20 cellular contexts compared by ENCODE assay signal in the genomic region with DNA sequence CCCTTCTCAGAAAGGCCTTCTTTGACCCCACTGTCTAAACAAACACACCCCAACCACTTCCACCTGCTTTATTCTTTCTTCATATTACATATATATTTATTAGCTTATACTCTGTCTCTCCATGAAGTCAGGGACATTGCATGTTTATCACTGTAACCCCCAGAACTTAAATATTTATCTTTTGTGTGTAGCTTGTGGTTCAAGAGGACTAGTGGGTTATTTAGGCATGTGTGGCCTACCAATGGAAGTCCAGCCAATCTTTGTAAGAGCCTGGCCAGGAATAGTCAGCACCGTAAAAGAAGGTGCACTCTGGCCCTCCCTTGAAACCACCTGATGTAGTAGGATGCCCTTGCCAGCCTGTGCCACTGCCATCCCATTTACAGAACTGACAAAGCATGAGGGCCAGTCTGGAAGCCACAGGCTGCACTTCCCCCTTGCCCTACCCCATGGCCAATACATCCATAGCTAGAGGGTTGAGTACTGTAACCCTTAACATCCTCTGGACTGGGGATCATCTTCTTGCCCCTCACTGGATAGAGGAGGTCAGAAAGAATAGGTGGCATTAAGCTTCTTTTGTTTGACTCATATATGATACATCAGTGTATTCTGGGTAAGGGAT. TPM values are rescaled to one million over a fixed set of nuclear protein-coding genes. Genes with fewer than 3 reads are reported as not detected.
DNase-seq lines count a peak whose midpoint lies in the region; ATAC-seq and TF ChIP-seq lines count a peak whose summit lies in the region.
"Had no signal": no experiment of that assay in that cellular context is flagged by ENCODE, and none has a peak within 500 bp of the region (broad histone marks: within the 10 kb centered on the region; RNA-seq: fewer than 3 reads in every experiment).

No MANE protein-coding gene starts in this region.

- POLR2A ChIA-PET in WTC11 (lab: Charles Lee): no interaction called here
- POLR2A ChIA-PET in naive thymus-derived CD8-positive, alpha-beta T cell (lab: Charles Lee): interaction anchor here (0.7 to 1.7 kb wide), 3 partner anchors 12 to 122 kb away, joined by 3 to 5 read pairs (median 3); no protein-coding TSS in a partner anchor

- WGBS in adrenal gland, 4 donors: 89 to 95% (median 92%) methylated on average over 1 of the region's 1 CpG

- no peaks in the 10 kb centered on the region for H3K36me3 Mint-ChIP-seq in WTC11
- peaks cover 0 to 2% (median 0%) of the 10 kb centered on the region in 3 donors for H3K36me3 Mint-ChIP-seq in naive thymus-derived CD8-positive, alpha-beta T cell

- TF ChIP-seq POLR2A in adrenal gland (IDR thresholded peaks at IDR 0.05): no peak

- no peak for TF ChIP-seq CTCF in DOHH2 (IDR thresholded peaks at IDR 0.05; ENCODE audit: low read depth, low read length, poor library complexity, severe bottlenecking)
- no peak for TF ChIP-seq CTCF in WTC11 (IDR thresholded peaks at IDR 0.05)
- no peak for TF ChIP-seq CTCF in adrenal gland (IDR thresholded peaks at IDR 0.05)

- no peaks in the 10 kb centered on the region for H3K9me3 ChIP-seq in DOHH2 (ENCODE audit: control insufficient read depth, insufficient read depth, low read length)
- no peaks in the 10 kb centered on the region for H3K9me3 ChIP-seq in adrenal gland (replicated peaks in 1 of 3)
- H3K9me3 ChIP-seq: body of pancreas, uterus had no signal

- DNase-seq in NOMO-1 treated with DMSO at 0.1 percent for 48 hours (lab: John Stamatoyannopoulos, UW; ENCODE audit: unreplicated experiment) (peak; percentile 7), NOMO-1 (lab: John Stamatoyannopoulos, UW; ENCODE audit: unreplicated experiment in 2 of 2) (no peak), WTC11 (ENCODE audit: low spot score) (no peak), posterior cingulate gyrus (no peak), adrenal gland (no peak)
- DNase-seq in naive thymus-derived CD8-positive, alpha-beta T cell: no peak
- DNase-seq: 8988T; activated CD4-positive, alpha-beta T cell treated with anti-CD3 and anti-CD28 coated beads for 48 hours; activated effector memory CD4-positive, alpha-beta T cell treated with anti-CD3 and anti-CD28 coated beads, Interleukin-2, amount 50 U/mL, for 16 hours; body of pancreas; effector CD8-positive, alpha-beta T cell; HFFc6; left ventricle myocardium superior; NCI-H187 treated with DMSO at 0.1 percent for 48 hours; NCI-H524 treated with DMSO at 0.1 percent for 48 hours; stimulated activated naive B cell treated with anti-CD40 and anti-IgM and Interleukin-4, amounts not matched to agents 10 μg/mL and 1 μg/mL and 100 μg/mL, for 72 hours; T-cell; uterus had no signal

- H3K4me1 Mint-ChIP-seq in WTC11: peaks cover 31% of the 10 kb centered on the region
- peaks cover 40 to 86% (median 73%) of the 10 kb centered on the region in 4 donors for H3K4me1 Mint-ChIP-seq in naive thymus-derived CD8-positive, alpha-beta T cell

- H3K79me2 ChIP-seq in DOHH2 (ENCODE audit: control insufficient read depth, low read length): peaks cover 41% of the 10 kb centered on the region

- peak overlapping the region; percentile 26 for H3K4me2 ChIP-seq in DOHH2 (ENCODE audit: low read length)

- intact Hi-C loops in posterior cingulate gyrus (cut with DNase I): loop anchor here (5.0 to 10.0 kb wide), 2 partner anchors 75 to 273 kb away; no protein-coding TSS in a partner anchor
- intact Hi-C loops in adrenal gland (cut with DNase I): loop anchor here (10.0 kb wide), 2 partner anchors 115 to 125 kb away; partner anchors contain the start of gene NAB1 (in 1 of the 2)

- H3K4me3 Mint-ChIP-seq in WTC11: no peak overlapping the region
- H3K4me3 Mint-ChIP-seq in naive thymus-derived CD8-positive, alpha-beta T cell: peak overlapping the region in 2 of 10 donors; percentile 12 to 21
- H3K4me3 Mint-ChIP-seq: HFFc6; stimulated activated naive B cell treated with anti-CD40 and anti-IgM and Interleukin-4, amounts not matched to agents 10 μg/mL and 1 μg/mL and 100 μg/mL, for 72 hours had no signal

- H3K4me3 ChIP-seq in DOHH2 (ENCODE audit: low read length) (0 out of 2 replicates have a peak overlapping the region, but pooled peaks have one; percentile 5), adrenal gland (no peak overlapping the region)
- H3K4me3 ChIP-seq: body of pancreas, uterus had no signal

- H3K9me3 Mint-ChIP-seq in WTC11: no peaks in the 10 kb centered on the region
- no peaks in the 10 kb centered on the region for H3K9me3 Mint-ChIP-seq in naive thymus-derived CD8-positive, alpha-beta T cell
- H3K9me3 Mint-ChIP-seq: HFFc6; stimulated activated naive B cell treated with anti-CD40 and anti-IgM and Interleukin-4, amounts not matched to agents 10 μg/mL and 1 μg/mL and 100 μg/mL, for 72 hours; T-cell had no signal

- no peaks in the 10 kb centered on the region; the same call in 1 of the 2 replicates for H3K27me3 Mint-ChIP-seq in WTC11 (ENCODE audit: low read depth)
- H3K27me3 Mint-ChIP-seq in naive thymus-derived CD8-positive, alpha-beta T cell: no peaks in the 10 kb centered on the region
- H3K27me3 Mint-ChIP-seq: stimulated activated naive B cell treated with anti-CD40 and anti-IgM and Interleukin-4, amounts not matched to agents 10 μg/mL and 1 μg/mL and 100 μg/mL, for 72 hours; T-cell had no signal

- peaks cover 84% of the 10 kb centered on the region for H3K4me1 ChIP-seq in DOHH2 (ENCODE audit: control insufficient read depth, low read length)
- peaks cover 0 to 8% of the 10 kb centered on the region in 2 donors for H3K4me1 ChIP-seq in adrenal gland (replicated peaks in 1 of 2)
- H3K4me1 ChIP-seq: uterus had no signal

- no peaks in the 10 kb centered on the region for H3K27me3 ChIP-seq in DOHH2 (ENCODE audit: control insufficient read depth, low read length)
- no peaks in the 10 kb centered on the region for H3K27me3 ChIP-seq in adrenal gland
- H3K27me3 ChIP-seq: body of pancreas, uterus had no signal

- no peak overlapping the region for H3K27ac ChIP-seq in DOHH2 (ENCODE audit: low read depth, low read length)
- no peak overlapping the region for H3K27ac ChIP-seq in adrenal gland
- H3K27ac ChIP-seq: body of pancreas, uterus had no signal

- no peaks in the 10 kb centered on the region for H4K20me1 ChIP-seq in DOHH2 (ENCODE audit: control insufficient read depth, insufficient read depth, low read depth, low read length)

- ATAC-seq in WTC11: no peak
- no peak for ATAC-seq in naive thymus-derived CD8-positive, alpha-beta T cell
- no peak for ATAC-seq in HG03565 (IDR thresholded peaks at IDR 0.05; ENCODE audit: unreplicated experiment)
- ATAC-seq: body of pancreas; left ventricle myocardium superior; stimulated activated naive B cell treated with anti-CD40 and anti-IgM and Interleukin-4, amounts not matched to agents 10 μg/mL and 1 μg/mL and 100 μg/mL, for 72 hours; T-cell had no signal

- H3K27ac Mint-ChIP-seq in WTC11: no peak overlapping the region
- peak overlapping the region in 9 of 10 donors; percentile 19 to 85 (median 67) for H3K27ac Mint-ChIP-seq in naive thymus-derived CD8-positive, alpha-beta T cell
- H3K27ac Mint-ChIP-seq: HFFc6 had no signal

- peaks cover 26% of the 10 kb centered on the region for H3F3A ChIP-seq in DOHH2 (ENCODE audit: control insufficient read depth, insufficient read depth)

- H3K36me3 ChIP-seq in DOHH2 (ENCODE audit: control insufficient read depth, low read length) (peaks cover 7% of the 10 kb centered on the region), adrenal gland (replicated peaks in 1 of 2) (no peaks in the 10 kb centered on the region)
- H3K36me3 ChIP-seq: uterus had no signal

- H3K9me2 ChIP-seq in DOHH2 (replicated peaks; ENCODE audit: control insufficient read depth, low read length): no peaks in the 10 kb centered on the region

- CTCF ChIA-PET in WTC11 (lab: Charles Lee): no interaction called here

TF ChIP-seq in WTC11, 78 proteins besides CTCF, POLR2A, EP300 and RAD21:
- TF ChIP-seq TEAD1 (CRISPR knock-in tag; IDR thresholded peaks at IDR 0.05) (no peak), FOXJ3 (CRISPR knock-in tag; IDR thresholded peaks at IDR 0.05; ENCODE audit: borderline replicate concordance) (no peak), GABPB1 (CRISPR knock-in tag; IDR thresholded peaks at IDR 0.05) (peak; percentile 37; the same call in 1 of the 2 replicates)

RNA-seq across cellular contexts. Expression of gene NEMP2, which starts 4.9 kb away (rescaled TPM):
- 6.0 to 7.3 TPM (median 7.2 TPM) in 3 replicates for total RNA-seq in WTC11 (2021)
- 10 to 100 TPM; 23.4 TPM for total RNA-seq in naive thymus-derived CD8-positive, alpha-beta T cell
- polyA plus RNA-seq in naive thymus-derived CD8-positive, alpha-beta T cell: 10 to 100 TPM; 10.0 to 13.4 (median 12.1) TPM
- 1 to 10 TPM; 2.5 to 7.1 (median 5.1) TPM for total RNA-seq in adrenal gland
- polyA plus RNA-seq in adrenal gland: 1 to 10 TPM in 1 of 3 donors, under 1 TPM in 2; 0.61 to 2.7 (median 0.72) TPM
